ENCODE assay signal across 8 cellular contexts in genomic region chr4:133320576-133321170, GRCh38.
DNase-seq lines count a peak whose midpoint lies in the region; ATAC-seq and TF ChIP-seq lines count a peak whose summit lies in the region.

No MANE protein-coding gene starts in this region.

- CTCF ChIA-PET in Panc1 (lab: Charles Lee): interaction anchor here (0.6 kb wide), 1 partner anchor 1040 kb away, joined by 7 read pairs; no protein-coding TSS in a partner anchor

- in situ Hi-C loops in Caki2 (cut with HindIII; ENCODE audit: low pct_unique_long_range_greater_than_20kb, low sequenced_read_pairs): no loop called here
- in situ Hi-C loops in Panc1 (cut with HindIII; ENCODE audit: low pct_unique_long_range_greater_than_20kb, low sequenced_read_pairs): no loop called here

- no peak overlapping the region for H3K27ac ChIP-seq in Panc1 (ENCODE audit: low read length)
- no peak overlapping the region for H3K27ac ChIP-seq in tibial artery

- H3K9me3 ChIP-seq in Panc1 (ENCODE audit: control insufficient read depth, insufficient read depth, low read depth, low read length) (no peaks in the 10 kb centered on the region), tibial artery (no peaks in the 10 kb centered on the region)

- no peaks in the 10 kb centered on the region for H3K36me3 ChIP-seq in Panc1 (ENCODE audit: control insufficient read depth, insufficient read depth, low read length)
- no peaks in the 10 kb centered on the region for H3K36me3 ChIP-seq in tibial artery

- POLR2A ChIA-PET in Panc1 (lab: Charles Lee): no interaction called here

- intact Hi-C loops in Panc1 (cut with micrococcal nuclease; ENCODE audit: unreplicated experiment) (no loop called here), tibial artery (cut with DNase I; ENCODE audit: low total_unique reads) (no loop called here)

- H3K4me1 ChIP-seq in Panc1 (ENCODE audit: control insufficient read depth, insufficient read depth, low read length) (no peaks in the 10 kb centered on the region), tibial artery (no peaks in the 10 kb centered on the region)

- DNase-seq in Caki2 (ENCODE audit: low read depth) (peak; percentile 16), Panc1 (ENCODE audit: low read depth, low spot score) (no peak), fibroblast of the conjunctiva (ENCODE audit: low read depth) (peak; percentile 1), tibial artery (no peak), T-helper 1 cell (no peak), NCI-H226 (no peak)

- no peak overlapping the region for H3K4me3 ChIP-seq in Panc1 (ENCODE audit: low read depth in 2 of 2, low read length in 2 of 2)
- no peak overlapping the region for H3K4me3 ChIP-seq in tibial artery

- ATAC-seq in GM19328 (IDR thresholded peaks at IDR 0.05; ENCODE audit: unreplicated experiment) (peak; percentile 89), HG03442 (IDR thresholded peaks at IDR 0.05; ENCODE audit: unreplicated experiment) (peak; percentile 90), Panc1 (no peak)

- H3K27me3 ChIP-seq in Panc1 (ENCODE audit: control insufficient read depth, insufficient read depth, low read length): no peaks in the 10 kb centered on the region
- no peaks in the 10 kb centered on the region for H3K27me3 ChIP-seq in tibial artery

- BruUV-seq in Panc1 (replicated peaks; lab: Mats Ljungman, UMichigan): no TSS peak

- TF ChIP-seq CTCF in Panc1 (IDR thresholded peaks at IDR 0.05): peak; percentile 64; the same call in 1 of the 2 replicates
- TF ChIP-seq CTCF in tibial artery (IDR thresholded peaks at IDR 0.05): peak; percentile 44 to 52

Comparison
In these comparisons a context has a peak if more than half of its experiments do, and no peak if none do; other contexts are left out.
1. DNase-seq: peak in Caki2 (single experiment) and fibroblast of the conjunctiva (single experiment); none in Panc1 (single experiment), tibial artery (0 of 2), T-helper 1 cell (0 of 5) and NCI-H226 (single experiment).